Comparison of ENCODE assay signal across 8 cellular contexts in the genomic region with DNA sequence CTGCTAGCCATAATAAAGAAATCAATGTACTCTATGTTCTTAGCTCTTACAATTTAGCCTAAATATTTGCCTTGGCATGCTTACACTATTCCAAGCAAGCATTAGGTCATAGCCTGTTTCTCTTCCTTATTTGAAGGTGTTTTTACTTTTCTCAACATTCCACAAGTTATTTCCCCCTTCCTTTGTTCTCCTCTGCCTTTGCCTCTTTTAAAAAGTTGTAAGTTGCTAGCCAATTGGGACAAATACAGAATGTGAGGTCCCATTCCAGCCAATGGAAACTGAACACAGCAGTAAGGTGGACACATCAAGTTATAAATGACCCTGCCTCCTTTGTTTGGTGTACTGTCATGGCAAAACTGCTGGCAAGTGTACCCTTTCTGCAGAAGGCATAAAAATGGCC. TPM values are rescaled to one million over a fixed set of nuclear protein-coding genes. Genes with fewer than 3 reads are reported as not detected.
DNase-seq lines count a peak whose midpoint lies in the region; TF ChIP-seq lines count a peak whose summit lies in the region.
"Not testable (repeated sequence)": the region's sequence is repeated elsewhere in the genome, so short reads cannot be mapped to it uniquely, and the experiment has no call there.

No MANE protein-coding gene starts in this region.

- CTCF ChIA-PET in AG04449 (lab: Yijun Ruan, JAX) = not testable (repeated sequence)

- not testable (repeated sequence) for H3K14ac ChIP-seq in neuronal stem cell (ENCODE audit: low read length)

- not testable (repeated sequence) for H3K36me3 ChIP-seq in HUES64 (ENCODE audit: insufficient read depth, low read length); adipocyte (ENCODE audit: control insufficient read depth, insufficient read depth, low read length, severe bottlenecking); iPS-20b (ENCODE audit: insufficient read depth, low read depth, low read length); neuronal stem cell (replicated peaks in 1 of 2; ENCODE audit: control insufficient read depth in 2 of 2, insufficient read depth in 2 of 2, low read length in 2 of 2); tibial artery

- H3K4me3 ChIP-seq in AG04449 (ENCODE audit: low read depth, low read length); neuronal stem cell (ENCODE audit: low read length in 2 of 2); tibial artery: not testable (repeated sequence)
- H3K4me3 ChIP-seq in HUES64 (ENCODE audit: low read length) = peak overlapping the region; percentile 57
- H3K4me3 ChIP-seq in adipocyte (ENCODE audit: low read length) = peak overlapping the region; percentile 2
- peak overlapping the region; percentile 49; the same call in 1 of the 2 replicates for H3K4me3 ChIP-seq in iPS-20b (ENCODE audit: low read length)

- H2AK5ac ChIP-seq in neuronal stem cell (ENCODE audit: low read depth, low read length) = not testable (repeated sequence)

- H3K27me3 ChIP-seq in HUES64 (ENCODE audit: insufficient read depth, low read length); adipocyte (replicated peaks; ENCODE audit: control insufficient read depth, insufficient read depth, low read length); iPS-20b (ENCODE audit: insufficient read depth, low read length); neuronal stem cell (ENCODE audit: control insufficient read depth in 3 of 3, insufficient read depth in 3 of 3, low read depth in 1 of 3, low read length in 3 of 3); tibial artery: not testable (repeated sequence)

- H2BK5ac ChIP-seq in neuronal stem cell (ENCODE audit: low read length) = not testable (repeated sequence)

- peak overlapping the region; percentile 96 for H2AFZ ChIP-seq in neuronal stem cell (ENCODE audit: low read length)

- intact Hi-C loops in tibial artery (cut with DNase I; ENCODE audit: low total_unique reads) = loop anchor here (10.0 kb wide), 1 partner anchor 75 kb away; no protein-coding TSS in a partner anchor

- POLR2A ChIA-PET in AG04449 (lab: Yijun Ruan, JAX) = not testable (repeated sequence)

- not testable (repeated sequence) for TF ChIP-seq CTCF in AG04449 (IDR thresholded peaks at IDR 0.05; ENCODE audit: insufficient read depth, low read length, missing control alignments); tibial artery (IDR thresholded peaks at IDR 0.05)

- not testable (repeated sequence) for H4K8ac ChIP-seq in neuronal stem cell (ENCODE audit: low read depth, low read length)

- H3K27ac ChIP-seq in HUES64 (ENCODE audit: low read depth, low read length) (peak overlapping the region; percentile 98), cingulate gyrus (ENCODE audit: low read depth, low read length) (peak overlapping the region; percentile 47), iPS-20b (ENCODE audit: low read length) (peak overlapping the region; percentile 96), neuronal stem cell (replicated peaks; ENCODE audit: low read length) (peak overlapping the region; percentile 71), tibial artery (peak overlapping the region; percentile 74 to 82)

- H3K4me1 ChIP-seq in HUES64 (ENCODE audit: insufficient read depth, low read length) (peaks cover 49% of the 10 kb centered on the region), adipocyte (ENCODE audit: control insufficient read depth, insufficient read depth, low read length) (peaks cover 39% of the 10 kb centered on the region), iPS-20b (ENCODE audit: insufficient read depth, low read length) (peaks cover 33% of the 10 kb centered on the region), tibial artery (peaks cover 0 to 67% (median 47%) of the 10 kb centered on the region in 4 donors)
- not testable (repeated sequence) for H3K4me1 ChIP-seq in neuronal stem cell (ENCODE audit: control insufficient read depth in 2 of 2, insufficient read depth in 1 of 2, low read depth in 1 of 2, low read length in 2 of 2)

- H3K4me2 ChIP-seq in neuronal stem cell (ENCODE audit: insufficient read depth, low read length, poor library complexity, severe bottlenecking) = not testable (repeated sequence)

- H2BK12ac ChIP-seq in neuronal stem cell (ENCODE audit: low read length) = not testable (repeated sequence)

- not testable (repeated sequence) for H3K18ac ChIP-seq in neuronal stem cell (ENCODE audit: low read length)

- not testable (repeated sequence) for H3K9me3 ChIP-seq in HUES64 (ENCODE audit: insufficient read depth, low read depth, low read length); adipocyte (ENCODE audit: control insufficient read depth, low read length); iPS-20b (ENCODE audit: insufficient read depth, low read depth, low read length); neuronal stem cell (replicated peaks in 1 of 2; ENCODE audit: control insufficient read depth in 2 of 2, insufficient read depth in 1 of 2, low read depth in 1 of 2, low read length in 2 of 2); tibial artery

- DNase-seq in AG04449 (ENCODE audit: low read depth, low spot score) (peak; percentile 19), adipocyte (ENCODE audit: low read depth) (peak; percentile 47), fibroblast of peridontal ligament (ENCODE audit: extremely low read depth) (peak; percentile 56)
- DNase-seq in neuronal stem cell (ENCODE audit: low spot score); tibial artery: not testable (repeated sequence)

- H2BK120ac ChIP-seq in neuronal stem cell (ENCODE audit: low read depth, low read length) = not testable (repeated sequence)

- not testable (repeated sequence) for H3K79me1 ChIP-seq in neuronal stem cell (ENCODE audit: low read depth, low read length)

- not testable (repeated sequence) for H4K91ac ChIP-seq in neuronal stem cell (ENCODE audit: low read depth, low read length, poor library complexity)

- not testable (repeated sequence) for H3K4ac ChIP-seq in neuronal stem cell (ENCODE audit: low read length)

- H2BK15ac ChIP-seq in neuronal stem cell (ENCODE audit: low read length) = not testable (repeated sequence)

- H3K23ac ChIP-seq in neuronal stem cell (ENCODE audit: low read depth, low read length, poor library complexity) = not testable (repeated sequence)

- H3K9ac ChIP-seq in HUES64 (ENCODE audit: low read depth, low read length) (peak overlapping the region; percentile 86), adipocyte (ENCODE audit: low read length) (peak overlapping the region; percentile 74), iPS-20b (ENCODE audit: low read depth, low read length) (peak overlapping the region; percentile 78)
- not testable (repeated sequence) for H3K9ac ChIP-seq in neuronal stem cell (ENCODE audit: low read depth, low read length, poor library complexity)

RNA-seq across cellular contexts. Expression of a gene that starts 28.9 kb away (rescaled TPM):
- polyA plus RNA-seq in HUES64 (2013, experiment 1 of 2) = not detected
- polyA plus RNA-seq in HUES64 (2013, experiment 2 of 2) = not detected
- polyA plus RNA-seq in neuronal stem cell (2013, experiment 1 of 2) = not detected
- 0.01 TPM for polyA plus RNA-seq in neuronal stem cell (2013, experiment 2 of 2)

RNA-seq across cellular contexts. Expression of a gene that starts 34.2 kb away (rescaled TPM):
- not detected for polyA plus RNA-seq in HUES64 (2013, experiment 1 of 2)
- polyA plus RNA-seq in HUES64 (2013, experiment 2 of 2) = not detected
- polyA plus RNA-seq in neuronal stem cell (2013, experiment 1 of 2) = 0.04 TPM
- 0.01 TPM for polyA plus RNA-seq in neuronal stem cell (2013, experiment 2 of 2)

Comparison
In these comparisons a context has a peak if more than half of its experiments do, and no peak if none do; other contexts are left out.
1. H3K27ac ChIP-seq: peak in every context shown above with its lines; median percentile 98 in HUES64; 96 in iPS-20b; 78 in tibial artery; 71 in neuronal stem cell; 47 in cingulate gyrus.